Comparison of ENCODE assay signal across 1 cellular context in genomic region chr16:20849587-20850390, GRCh38.
TF ChIP-seq lines count a peak whose summit lies in the region.

No MANE protein-coding gene starts in this region.

TF ChIP-seq in HepG2, 621 proteins besides CTCF, POLR2A, EP300 and RAD21 (continued from another document and continues in another):
- TF ChIP-seq TFDP2 (CRISPR knock-in tag; IDR thresholded peaks at IDR 0.05) (peak; percentile 47; the same call in 1 of the 2 replicates), CEBPB (IDR thresholded peaks at IDR 0.05; ENCODE audit: borderline replicate concordance, low read depth, low read length) (peak; percentile 67; the same call in 1 of the 2 replicates), THRA (CRISPR knock-in tag; IDR thresholded peaks at IDR 0.05; ENCODE audit: borderline replicate concordance) (0 out of 2 replicates have a peak, but pooled peaks have one; percentile 27), ZBTB40 (IDR thresholded peaks at IDR 0.05) (no peak), ZBTB40 (CRISPR knock-in tag; IDR thresholded peaks at IDR 0.05) (no peak), JARID2 (CRISPR knock-in tag; IDR thresholded peaks at IDR 0.05; ENCODE audit: insufficient replicate concordance) (peak; percentile 54), ZNF414 (CRISPR knock-in tag; IDR thresholded peaks at IDR 0.05) (0 out of 2 replicates have a peak, but pooled peaks have one; percentile 24), SP140L (CRISPR knock-in tag; IDR thresholded peaks at IDR 0.05; ENCODE audit: borderline replicate concordance) (peak; percentile 95; the same call in 1 of the 2 replicates), SOX5 (CRISPR knock-in tag; IDR thresholded peaks at IDR 0.05; ENCODE audit: borderline replicate concordance) (peak; percentile 25; the same call in 1 of the 2 replicates), HOMEZ (CRISPR knock-in tag; IDR thresholded peaks at IDR 0.05; ENCODE audit: low read depth) (peak; percentile 51; the same call in 1 of the 2 replicates), TSC22D2 (CRISPR knock-in tag; IDR thresholded peaks at IDR 0.05; ENCODE audit: borderline replicate concordance) (peak; percentile 91; the same call in 1 of the 2 replicates), MBD4 (IDR thresholded peaks at IDR 0.05; ENCODE audit: borderline replicate concordance, low read length) (no peak), ZMYM4 (CRISPR knock-in tag; IDR thresholded peaks at IDR 0.05) (0 out of 2 replicates have a peak, but pooled peaks have one; percentile 18), ZNF12 (CRISPR knock-in tag; IDR thresholded peaks at IDR 0.05) (0 out of 2 replicates have a peak, but pooled peaks have one; percentile 38), ZNF180 (CRISPR knock-in tag; IDR thresholded peaks at IDR 0.05; ENCODE audit: borderline replicate concordance, low read depth) (no peak), FOXK1 (CRISPR knock-in tag; IDR thresholded peaks at IDR 0.05; ENCODE audit: borderline replicate concordance, low read depth) (peak; percentile 47; the same call in 1 of the 2 replicates), ZNF580 (CRISPR knock-in tag; IDR thresholded peaks at IDR 0.05; ENCODE audit: borderline replicate concordance, low read depth) (0 out of 2 replicates have a peak, but pooled peaks have one; percentile 48), REPIN1 (CRISPR knock-in tag; IDR thresholded peaks at IDR 0.05; ENCODE audit: borderline replicate concordance, low read depth) (peak; percentile 52; the same call in 1 of the 2 replicates), KDM4B (CRISPR knock-in tag; IDR thresholded peaks at IDR 0.05) (peak; percentile 65; the same call in 1 of the 2 replicates), ZSCAN9 (CRISPR knock-in tag; IDR thresholded peaks at IDR 0.05; ENCODE audit: borderline replicate concordance) (peak; percentile 69; the same call in 1 of the 2 replicates), ZNF263 (CRISPR knock-in tag; IDR thresholded peaks at IDR 0.05) (peak; percentile 17; the same call in 1 of the 2 replicates), FOXJ3 (CRISPR knock-in tag; IDR thresholded peaks at IDR 0.05; ENCODE audit: borderline replicate concordance) (no peak), ZNF577 (CRISPR knock-in tag; IDR thresholded peaks at IDR 0.05; ENCODE audit: borderline replicate concordance, low read depth) (no peak), RXRB (CRISPR knock-in tag; IDR thresholded peaks at IDR 0.05; ENCODE audit: borderline replicate concordance) (no peak; the same call in 1 of the 2 replicates), ZNF678 (CRISPR knock-in tag; IDR thresholded peaks at IDR 0.05) (no peak), ZBED4 (CRISPR knock-in tag; IDR thresholded peaks at IDR 0.05; ENCODE audit: borderline replicate concordance) (peak; percentile 33; the same call in 1 of the 2 replicates), KLF16 (CRISPR knock-in tag; IDR thresholded peaks at IDR 0.05) (peak in 1 of 2 experiments; percentile 59; a peak in 2 of 4 replicates), ZNF510 (CRISPR knock-in tag; IDR thresholded peaks at IDR 0.05; ENCODE audit: low read depth) (0 out of 2 replicates have a peak, but pooled peaks have one; percentile 37), MIER3 (CRISPR knock-in tag; IDR thresholded peaks at IDR 0.05; ENCODE audit: borderline replicate concordance) (peak; percentile 46; the same call in 1 of the 2 replicates), MAFF (IDR thresholded peaks at IDR 0.05; ENCODE audit: low read depth, low read length) (peak; percentile 86), MXD4 (CRISPR knock-in tag; IDR thresholded peaks at IDR 0.05) (0 out of 2 replicates have a peak, but pooled peaks have one; percentile 67), RFX1 (IDR thresholded peaks at IDR 0.05) (no peak), SSRP1 (CRISPR knock-in tag; IDR thresholded peaks at IDR 0.05) (0 out of 2 replicates have a peak, but pooled peaks have one; percentile 71), SP5 (CRISPR knock-in tag; IDR thresholded peaks at IDR 0.05; ENCODE audit: borderline replicate concordance, low read depth) (no peak), ZNF703 (CRISPR knock-in tag; IDR thresholded peaks at IDR 0.05; ENCODE audit: borderline replicate concordance) (no peak), ZMAT5 (CRISPR knock-in tag; IDR thresholded peaks at IDR 0.05; ENCODE audit: borderline replicate concordance, low read depth) (no peak), IRF2 (CRISPR knock-in tag; IDR thresholded peaks at IDR 0.05) (0 out of 2 replicates have a peak, but pooled peaks have one; percentile 43), EZH2 (conservative IDR thresholded peaks at IDR 0.05; ENCODE audit: low read depth, low read length) (no peak), XRCC5 (optimal IDR thresholded peaks at IDR 0.05; ENCODE audit: low read length) (peak; percentile 57)
